Comparison of ENCODE assay signal across 12 cellular contexts in genomic region chr13:20359335-20359734, GRCh38.
DNase-seq lines count a peak whose midpoint lies in the region; ATAC-seq and TF ChIP-seq lines count a peak whose summit lies in the region.
"Had no signal": no experiment of that assay in that cellular context is flagged by ENCODE, and none has a peak within 500 bp of the region (broad histone marks: within the 10 kb centered on the region; RNA-seq: fewer than 3 reads in every experiment).

No MANE protein-coding gene starts in this region.

- H3K4me3 ChIP-seq in brain microvascular endothelial cell (ENCODE audit: low read depth, low read length) = no peak overlapping the region
- H3K4me3 ChIP-seq in naive thymus-derived CD4-positive, alpha-beta T cell (ENCODE audit: low read length) = no peak overlapping the region
- H3K4me3 ChIP-seq: right lobe of liver had no signal

- no peaks in the 10 kb centered on the region for H3K27me3 ChIP-seq in brain microvascular endothelial cell (replicated peaks)
- no peaks in the 10 kb centered on the region for H3K27me3 ChIP-seq in naive thymus-derived CD4-positive, alpha-beta T cell (ENCODE audit: control insufficient read depth in 2 of 2, insufficient read depth in 2 of 2, low read length in 2 of 2)
- H3K27me3 ChIP-seq: right lobe of liver had no signal

- H3K27me3 Mint-ChIP-seq in naive thymus-derived CD4-positive, alpha-beta T cell = no peaks in the 10 kb centered on the region

- in situ Hi-C loops in brain microvascular endothelial cell (cut with HindIII; ENCODE audit: low pct_ligation_motif_present, low sequenced_read_pairs) = no loop called here

- H3K4me3 Mint-ChIP-seq in naive thymus-derived CD4-positive, alpha-beta T cell = no peak overlapping the region
- H3K4me3 Mint-ChIP-seq: central memory CD8-positive, alpha-beta T cell; stimulated activated naive B cell treated with anti-CD40 and anti-IgM and Interleukin-4, amounts not matched to agents 10 μg/mL and 1 μg/mL and 100 μg/mL, for 72 hours; WTC11 had no signal

- peak overlapping the region; percentile 15 for H3K27ac ChIP-seq in brain microvascular endothelial cell
- H3K27ac ChIP-seq in naive thymus-derived CD4-positive, alpha-beta T cell (ENCODE audit: low read depth, low read length) = no peak overlapping the region
- H3K27ac ChIP-seq: right lobe of liver had no signal

- ATAC-seq in naive thymus-derived CD4-positive, alpha-beta T cell = peak; percentile 42
- ATAC-seq in GM19395 (IDR thresholded peaks at IDR 0.05; ENCODE audit: unreplicated experiment) = no peak
- ATAC-seq: stimulated activated naive B cell treated with anti-CD40 and anti-IgM and Interleukin-4, amounts not matched to agents 10 μg/mL and 1 μg/mL and 100 μg/mL, for 72 hours; WTC11 had no signal

- peaks cover 0 to 13% (median 0%) of the 10 kb centered on the region in 7 donors for H3K4me1 Mint-ChIP-seq in naive thymus-derived CD4-positive, alpha-beta T cell
- H3K4me1 Mint-ChIP-seq: stimulated activated naive B cell treated with anti-CD40 and anti-IgM and Interleukin-4, amounts not matched to agents 10 μg/mL and 1 μg/mL and 100 μg/mL, for 72 hours had no signal

- no peak for TF ChIP-seq CTCF in brain microvascular endothelial cell (IDR thresholded peaks at IDR 0.05; ENCODE audit: low read depth, low read length, missing control alignments)

- CTCF ChIA-PET in naive thymus-derived CD4-positive, alpha-beta T cell (lab: Charles Lee) = no interaction called here

- H3K9me3 Mint-ChIP-seq in naive thymus-derived CD4-positive, alpha-beta T cell = no peaks in the 10 kb centered on the region
- H3K9me3 Mint-ChIP-seq: central memory CD8-positive, alpha-beta T cell; stimulated activated naive B cell treated with anti-CD40 and anti-IgM and Interleukin-4, amounts not matched to agents 10 μg/mL and 1 μg/mL and 100 μg/mL, for 72 hours; WTC11 had no signal

- intact Hi-C loops in naive thymus-derived CD4-positive, alpha-beta T cell (cut with micrococcal nuclease) = loop anchor here in 1 of 2 donors (10.0 kb wide), 1 partner anchor 115 kb away; no protein-coding TSS in a partner anchor

- DNase-seq in Daoy (ENCODE audit: low read depth) = peak; percentile 88
- peak; percentile 96 for DNase-seq in M059J (ENCODE audit: low read depth)
- peak; percentile 94 for DNase-seq in brain microvascular endothelial cell
- no peak for DNase-seq in naive thymus-derived CD4-positive, alpha-beta T cell
- no peak for DNase-seq in GF-D8 (lab: John Stamatoyannopoulos, UW)
- no peak for DNase-seq in NCI-H1436 treated with DMSO at 0.1 percent for 48 hours (lab: John Stamatoyannopoulos, UW)
- DNase-seq: NCI-H524 treated with DMSO at 0.1 percent for 48 hours; right lobe of liver; stimulated activated naive B cell treated with anti-CD40 and anti-IgM and Interleukin-4, amounts not matched to agents 10 μg/mL and 1 μg/mL and 100 μg/mL, for 72 hours had no signal

- H3K27ac Mint-ChIP-seq in naive thymus-derived CD4-positive, alpha-beta T cell = no peak overlapping the region
- H3K27ac Mint-ChIP-seq: stimulated activated naive B cell treated with anti-CD40 and anti-IgM and Interleukin-4, amounts not matched to agents 10 μg/mL and 1 μg/mL and 100 μg/mL, for 72 hours; WTC11 had no signal

- POLR2A ChIA-PET in naive thymus-derived CD4-positive, alpha-beta T cell (lab: Charles Lee) = no interaction called here

- H3K36me3 ChIP-seq in brain microvascular endothelial cell (replicated peaks) = no peaks in the 10 kb centered on the region
- no peaks in the 10 kb centered on the region for H3K36me3 ChIP-seq in naive thymus-derived CD4-positive, alpha-beta T cell (ENCODE audit: control insufficient read depth in 2 of 3, insufficient read depth in 3 of 3, low read length in 3 of 3)
- H3K36me3 ChIP-seq: right lobe of liver had no signal

- no peaks in the 10 kb centered on the region for H3K36me3 Mint-ChIP-seq in naive thymus-derived CD4-positive, alpha-beta T cell
- H3K36me3 Mint-ChIP-seq: stimulated activated naive B cell treated with anti-CD40 and anti-IgM and Interleukin-4, amounts not matched to agents 10 μg/mL and 1 μg/mL and 100 μg/mL, for 72 hours; WTC11 had no signal

- no peaks in the 10 kb centered on the region for H3K4me1 ChIP-seq in naive thymus-derived CD4-positive, alpha-beta T cell (ENCODE audit: control insufficient read depth in 2 of 2, insufficient read depth in 2 of 2, low read length in 2 of 2)

- no peaks in the 10 kb centered on the region for H3K9me3 ChIP-seq in naive thymus-derived CD4-positive, alpha-beta T cell (ENCODE audit: control insufficient read depth in 2 of 3, low read length in 3 of 3)
- H3K9me3 ChIP-seq: right lobe of liver had no signal

Comparison
In these comparisons a context has a peak if more than half of its experiments do, and no peak if none do; other contexts are left out.
1. DNase-seq: peak in Daoy (single experiment), M059J (single experiment) and brain microvascular endothelial cell (single experiment); none in naive thymus-derived CD4-positive, alpha-beta T cell (0 of 9), GF-D8 (single experiment) and NCI-H1436 treated with DMSO at 0.1 percent for 48 hours (single experiment).